Comparison of ENCODE assay signal across 10 cellular contexts in genomic region chr5:132828846-132829494, GRCh38. TPM values are rescaled to one million over a fixed set of nuclear protein-coding genes. Genes with fewer than 3 reads are reported as not detected.
DNase-seq lines count a peak whose midpoint lies in the region; ATAC-seq, FAIRE-seq and TF ChIP-seq lines count a peak whose summit lies in the region.
"Had no signal": no experiment of that assay in that cellular context is flagged by ENCODE, and none has a peak within 500 bp of the region (broad histone marks: within the 10 kb centered on the region; RNA-seq: fewer than 3 reads in every experiment).

No MANE protein-coding gene starts in this region.

- FAIRE-seq in astrocyte (lab: Jason Lieb, UNC), result no peak

- WGBS in liver, result 47% methylated on average over 4 of the region's 4 CpGs
- 61 to 63% methylated on average over 3 to 4 of the region's 4 CpGs for WGBS in upper lobe of left lung, 2 donors

- no peak overlapping the region for H3K27ac ChIP-seq in astrocyte (ENCODE audit: low read depth, low read length)
- peak overlapping the region; percentile 94 to 96 for H3K27ac ChIP-seq in liver (ENCODE audit: low read depth in 1 of 2, low read length in 2 of 2)
- H3K27ac ChIP-seq in upper lobe of left lung, result peak overlapping the region in 3 of 4 donors; percentile 84 to 94 (median 92)

- no peak for DNase-seq in activated naive CD4-positive, alpha-beta T cell treated with anti-CD3 and anti-CD28 coated beads, Interleukin-2, amount 10 ng/mL, durations not matched to agents 7 days and 5 days
- no peak for DNase-seq in activated naive CD4-positive, alpha-beta T cell (lab: John Stamatoyannopoulos, UW)
- DNase-seq in astrocyte (ENCODE audit: low read depth) (no peak), upper lobe of left lung (no peak), putamen (ENCODE audit: low spot score) (no peak), HK-2 (ENCODE audit: unreplicated experiment) (no peak)
- DNase-seq: stimulated activated CD4-positive, alpha-beta T cell treated with anti-CD3 and anti-CD28 coated beads, Interleukin-4, amount 100 ng/mL, for 4 hours had no signal

- no peak for ATAC-seq in upper lobe of left lung (ENCODE audit: low FRiP score in 2 of 2)
- no peak for ATAC-seq in HG03139 (IDR thresholded peaks at IDR 0.05; ENCODE audit: unreplicated experiment)

- no peak overlapping the region for H3K9ac ChIP-seq in astrocyte (ENCODE audit: low read length)
- peak overlapping the region; percentile 88 to 93 for H3K9ac ChIP-seq in liver (ENCODE audit: low read depth in 1 of 2, low read length in 2 of 2)

- no peaks in the 10 kb centered on the region for H3K27me3 ChIP-seq in astrocyte (ENCODE audit: insufficient read depth, low read length)
- no peaks in the 10 kb centered on the region for H3K27me3 ChIP-seq in liver (ENCODE audit: control insufficient read depth in 4 of 4, insufficient read depth in 4 of 4, low read length in 3 of 4)
- H3K27me3 ChIP-seq in upper lobe of left lung, result peaks cover 0 to 18% (median 2%) of the 10 kb centered on the region in 4 donors

- no peaks in the 10 kb centered on the region for H3K36me3 Mint-ChIP-seq in activated naive CD4-positive, alpha-beta T cell treated with anti-CD3 and anti-CD28 coated beads, Interleukin-2, amount 10 ng/mL, durations not matched to agents 7 days and 5 days
- peaks cover 14% of the 10 kb centered on the region for H3K36me3 Mint-ChIP-seq in astrocyte (ENCODE audit: low read depth, unreplicated experiment)

- H3K27me3 Mint-ChIP-seq in activated naive CD4-positive, alpha-beta T cell treated with anti-CD3 and anti-CD28 coated beads, Interleukin-2, amount 10 ng/mL, durations not matched to agents 7 days and 5 days, result peaks cover 94% of the 10 kb centered on the region
- H3K27me3 Mint-ChIP-seq in astrocyte (ENCODE audit: low read depth, unreplicated experiment), result peaks cover 45% of the 10 kb centered on the region

- no peaks in the 10 kb centered on the region for H3K79me2 ChIP-seq in astrocyte (ENCODE audit: insufficient read depth, low read length)

- TF ChIP-seq RAD21 in liver (IDR thresholded peaks at IDR 0.05), result no peak

- CTCF ChIA-PET in activated naive CD4-positive, alpha-beta T cell treated with anti-CD3 and anti-CD28 coated beads, Interleukin-2, amount 10 ng/mL, durations not matched to agents 7 days and 5 days (lab: Charles Lee), result interaction anchor here (0.8 to 3.2 kb wide), 10 partner anchors 9 to 447 kb away, joined by 3 to 26 read pairs (median 3); no protein-coding TSS in a partner anchor

- no peak for TF ChIP-seq EP300 in upper lobe of left lung (IDR thresholded peaks at IDR 0.05)

- TF ChIP-seq POLR2A in upper lobe of left lung (IDR thresholded peaks at IDR 0.05), result no peak

- H3K4me2 ChIP-seq in astrocyte (ENCODE audit: low read length), result peak overlapping the region; percentile 82

- H3K4me3 ChIP-seq in astrocyte (ENCODE audit: insufficient read depth, low read depth, low read length), result no peak overlapping the region
- peak overlapping the region; percentile 80 to 91 (median 83) for H3K4me3 ChIP-seq in liver (ENCODE audit: low read depth in 1 of 3, low read length in 3 of 3)
- H3K4me3 ChIP-seq in upper lobe of left lung, result peak overlapping the region in 3 of 4 donors; percentile 85 to 91 (median 88)

- H3K36me3 ChIP-seq in astrocyte (ENCODE audit: insufficient read depth, low read length), result no peaks in the 10 kb centered on the region
- H3K36me3 ChIP-seq in liver (ENCODE audit: control insufficient read depth in 4 of 4, insufficient read depth in 3 of 4, low read depth in 1 of 4, low read length in 3 of 4), result peaks cover 7 to 15% (median 11%) of the 10 kb centered on the region in 4 donors
- peaks cover 0 to 18% (median 10%) of the 10 kb centered on the region in 4 donors for H3K36me3 ChIP-seq in upper lobe of left lung

- no peaks in the 10 kb centered on the region for H3K9me3 ChIP-seq in astrocyte (ENCODE audit: insufficient read depth, low read depth, low read length)
- no peaks in the 10 kb centered on the region for H3K9me3 ChIP-seq in liver (ENCODE audit: control insufficient read depth in 4 of 4, low read length in 3 of 4)
- H3K9me3 ChIP-seq in upper lobe of left lung, result no peaks in the 10 kb centered on the region

- peak overlapping the region; percentile 4 for H3K27ac Mint-ChIP-seq in activated naive CD4-positive, alpha-beta T cell treated with anti-CD3 and anti-CD28 coated beads, Interleukin-2, amount 10 ng/mL, durations not matched to agents 7 days and 5 days
- no peak overlapping the region for H3K27ac Mint-ChIP-seq in astrocyte (ENCODE audit: unreplicated experiment)

- peaks cover 14% of the 10 kb centered on the region for H4K20me1 ChIP-seq in astrocyte (ENCODE audit: insufficient read depth, low read length)

- peaks cover 16% of the 10 kb centered on the region for H3K4me1 Mint-ChIP-seq in activated naive CD4-positive, alpha-beta T cell treated with anti-CD3 and anti-CD28 coated beads, Interleukin-2, amount 10 ng/mL, durations not matched to agents 7 days and 5 days
- no peaks in the 10 kb centered on the region for H3K4me1 Mint-ChIP-seq in astrocyte (ENCODE audit: low read depth, unreplicated experiment)

- H3K9me3 Mint-ChIP-seq in activated naive CD4-positive, alpha-beta T cell treated with anti-CD3 and anti-CD28 coated beads, Interleukin-2, amount 10 ng/mL, durations not matched to agents 7 days and 5 days, result no peaks in the 10 kb centered on the region
- no peaks in the 10 kb centered on the region for H3K9me3 Mint-ChIP-seq in astrocyte (ENCODE audit: unreplicated experiment)

- H3K4me1 ChIP-seq in astrocyte (ENCODE audit: insufficient read depth, low read length), result no peaks in the 10 kb centered on the region
- peaks cover 0 to 37% (median 23%) of the 10 kb centered on the region in 4 donors for H3K4me1 ChIP-seq in liver (ENCODE audit: control insufficient read depth in 4 of 4, insufficient read depth in 4 of 4, low read length in 3 of 4)
- peaks cover 29 to 48% (median 36%) of the 10 kb centered on the region in 4 donors for H3K4me1 ChIP-seq in upper lobe of left lung

- H3K4me3 Mint-ChIP-seq in activated naive CD4-positive, alpha-beta T cell treated with anti-CD3 and anti-CD28 coated beads, Interleukin-2, amount 10 ng/mL, durations not matched to agents 7 days and 5 days, result peak overlapping the region; percentile 82
- H3K4me3 Mint-ChIP-seq in astrocyte (ENCODE audit: unreplicated experiment), result peak overlapping the region; percentile 86

- TF ChIP-seq CTCF in astrocyte (IDR thresholded peaks at IDR 0.05; ENCODE audit: insufficient read depth, low read depth, low read length), result no peak
- TF ChIP-seq CTCF in liver (IDR thresholded peaks at IDR 0.05; ENCODE audit: low read depth, low read length, missing input control), result no peak
- TF ChIP-seq CTCF in upper lobe of left lung (IDR thresholded peaks at IDR 0.05), result no peak

- no peak overlapping the region for H2AFZ ChIP-seq in astrocyte (ENCODE audit: low read depth, low read length)

TF ChIP-seq in liver, 16 proteins besides CTCF, POLR2A, EP300 and RAD21 (continues in another document):
- TF ChIP-seq YY1 (IDR thresholded peaks at IDR 0.05) (no peak), RXRA (IDR thresholded peaks at IDR 0.05) (no peak), FOXA1 (IDR thresholded peaks at IDR 0.05) (no peak), HNF4A (conservative IDR thresholded peaks at IDR 0.05) (no peak), NR2F2 (IDR thresholded peaks at IDR 0.05) (no peak), HNF4G (IDR thresholded peaks at IDR 0.05) (no peak), FOXA2 (IDR thresholded peaks at IDR 0.05) (no peak), JUND (IDR thresholded peaks at IDR 0.05) (no peak), EGR1 (IDR thresholded peaks at IDR 0.05; ENCODE audit: low read depth in 2 of 2) (no peak), ZBTB33 (IDR thresholded peaks at IDR 0.05) (no peak), TAF1 (conservative IDR thresholded peaks at IDR 0.05) (no peak), SP1 (IDR thresholded peaks at IDR 0.05) (no peak)

RNA-seq across cellular contexts. Expression of gene SHROOM1, which starts 1.5 kb away (rescaled TPM):
- total RNA-seq in astrocyte (5.0 TPM in 2 replicates), liver (10 to 100 TPM in 1 of 2 donors, 1 to 10 TPM in 1; 6.1 to 23.0 TPM), upper lobe of left lung (10 to 100 TPM in 5 of 6 donors, 1 to 10 TPM in 1; 7.7 to 27.6 (median 20.0) TPM)
- polyA plus RNA-seq in liver, result 10 to 100 TPM; 13.7 to 28.5 TPM

RNA-seq across cellular contexts. Expression of gene SOWAHA, which starts 15.9 kb away (rescaled TPM):
- 0.10 and 0.20 TPM in 2 replicates for total RNA-seq in astrocyte
- total RNA-seq in liver, result 1 to 10 TPM; 1.6 to 1.9 TPM
- 1 to 10 TPM; 1.3 to 2.2 TPM for polyA plus RNA-seq in liver
- 1 to 10 TPM in 1 of 6 donors, under 1 TPM in 4, not detected in 1; 0.30 to 1.0 (median 0.55) TPM for total RNA-seq in upper lobe of left lung
- total RNA-seq: bronchial epithelial cell had no signal

RNA-seq across cellular contexts. Expression of gene GDF9, which starts 37.3 kb away (rescaled TPM):
- total RNA-seq in astrocyte, result 0.34 and 0.46 TPM in 2 replicates
- under 1 TPM in 1 of 2 donors, not detected in 1; 0.08 TPM for total RNA-seq in liver
- polyA plus RNA-seq in liver, result under 1 TPM; 0.08 to 0.10 TPM
- total RNA-seq in upper lobe of left lung, result 1 to 10 TPM in 2 of 6 donors, under 1 TPM in 2, not detected in 2; 0.23 to 1.1 (median 0.66) TPM

RNA-seq across cellular contexts. Expression of gene UQCRQ, which starts 37.5 kb away (rescaled TPM):
- total RNA-seq in astrocyte (382 and 409 TPM in 2 replicates), liver (100 to 1,000 TPM in 1 of 2 donors, 10 to 100 TPM in 1; 62.5 to 103 TPM), upper lobe of left lung (100 to 1,000 TPM in 3 of 6 donors, 10 to 100 TPM in 3; 44.6 to 327 (median 103) TPM)
- 1,000 to 10,000 TPM in 1 of 2 donors, 100 to 1,000 TPM in 1; 548 to 2,326 TPM for polyA plus RNA-seq in liver

RNA-seq across cellular contexts. Expression of gene LEAP2, which starts 44.5 kb away (rescaled TPM):
- total RNA-seq in astrocyte (0.27 and 0.31 TPM in 2 replicates), liver (10 to 100 TPM; 12.0 to 56.7 TPM), upper lobe of left lung (1 to 10 TPM in 3 of 6 donors, under 1 TPM in 3; 0.61 to 2.2 (median 0.89) TPM)
- 100 to 1,000 TPM in 1 of 2 donors, 10 to 100 TPM in 1; 68.1 to 736 TPM for polyA plus RNA-seq in liver
